Comparison of ENCODE assay signal across 18 cellular contexts in the genomic region with DNA sequence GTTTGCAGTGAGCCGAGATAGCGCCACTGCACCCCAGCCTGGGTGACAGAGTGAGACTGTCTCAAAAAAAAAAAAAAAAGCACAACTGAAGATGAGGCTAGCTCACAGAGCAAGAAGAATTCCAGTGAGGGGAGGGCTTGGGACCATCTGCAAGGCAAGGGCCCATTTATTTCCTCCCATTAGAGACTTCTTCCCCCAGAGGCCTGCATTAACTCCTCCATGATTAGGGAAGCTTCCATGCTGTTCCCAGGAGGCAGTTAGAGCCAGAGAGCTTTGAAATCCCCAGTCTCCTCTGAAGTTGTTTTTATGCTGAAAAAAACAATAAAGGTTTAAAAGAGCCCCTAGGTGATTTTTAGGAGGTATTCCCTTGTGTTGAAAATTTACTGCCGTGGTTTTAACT. TPM values are rescaled to one million over a fixed set of nuclear protein-coding genes. Genes with fewer than 3 reads are reported as not detected.
DNase-seq lines count a peak whose midpoint lies in the region; ATAC-seq and TF ChIP-seq lines count a peak whose summit lies in the region.
"Had no signal": no experiment of that assay in that cellular context is flagged by ENCODE, and none has a peak within 500 bp of the region (broad histone marks: within the 10 kb centered on the region; RNA-seq: fewer than 3 reads in every experiment).

No MANE protein-coding gene starts in this region.

- no peaks in the 10 kb centered on the region for H3K79me1 ChIP-seq in mesendoderm (ENCODE audit: low read length)

- no peak for TF ChIP-seq CTCF in WTC11 (IDR thresholded peaks at IDR 0.05)
- no peak for TF ChIP-seq CTCF in adrenal gland (IDR thresholded peaks at IDR 0.05)

- no peak overlapping the region for H3K23ac ChIP-seq in mesendoderm (ENCODE audit: low read length)

- peaks cover 41% of the 10 kb centered on the region for H3K27me3 Mint-ChIP-seq in WTC11 (ENCODE audit: low read depth)
- H3K27me3 Mint-ChIP-seq: CD4-positive, alpha-beta memory T cell had no signal

- intact Hi-C loops in adrenal gland (cut with DNase I) = no loop called here

- H3K56ac ChIP-seq in mesendoderm (ENCODE audit: low read length) = no peak overlapping the region

- no peaks in the 10 kb centered on the region for H3K79me2 ChIP-seq in mesendoderm (ENCODE audit: control insufficient read depth, insufficient read depth, low read length)

- H3K27ac ChIP-seq in mesendoderm (ENCODE audit: low read depth, low read length) (no peak overlapping the region), adrenal gland (no peak overlapping the region)
- H3K27ac ChIP-seq: BLaER1, HL-60 had no signal

- H3K27ac Mint-ChIP-seq in WTC11 = no peak overlapping the region
- H3K27ac Mint-ChIP-seq: CD14-positive monocyte; CD4-positive, alpha-beta memory T cell; HFFc6 had no signal

- no peak for TF ChIP-seq POLR2A in adrenal gland (IDR thresholded peaks at IDR 0.05)

- no peak overlapping the region for H3K4me2 ChIP-seq in mesendoderm (ENCODE audit: low read length)
- H3K4me2 ChIP-seq: BLaER1 had no signal

- no peak overlapping the region for H3K4me3 Mint-ChIP-seq in WTC11
- H3K4me3 Mint-ChIP-seq: CD14-positive monocyte; CD4-positive, alpha-beta memory T cell; HFFc6 had no signal

- H3K9me3 Mint-ChIP-seq in WTC11 = no peaks in the 10 kb centered on the region
- H3K9me3 Mint-ChIP-seq: CD4-positive, alpha-beta memory T cell; HFFc6 had no signal

- in situ Hi-C loops in HAP-1 (cut with MboI; ENCODE audit: low sequenced_read_pairs) = no loop called here

- no peak overlapping the region for H4K5ac ChIP-seq in mesendoderm (ENCODE audit: low read length)

- H3K36me3 ChIP-seq in HAP-1 (replicated peaks) (peaks cover 9% of the 10 kb centered on the region), mesendoderm (ENCODE audit: control insufficient read depth, insufficient read depth, low read length) (no peaks in the 10 kb centered on the region), adrenal gland (replicated peaks in 1 of 2) (no peaks in the 10 kb centered on the region)

- peak; percentile 71 for ATAC-seq in WTC11
- ATAC-seq in GM21526 (IDR thresholded peaks at IDR 0.05; ENCODE audit: low FRiP score, unreplicated experiment) = no peak
- ATAC-seq: HCT116 had no signal

- no peak overlapping the region for H2BK120ac ChIP-seq in mesendoderm (ENCODE audit: low read depth, low read length)

- H3K4me1 ChIP-seq in HAP-1 (peaks cover 19% of the 10 kb centered on the region), mesendoderm (ENCODE audit: control insufficient read depth, low read depth, low read length) (no peaks in the 10 kb centered on the region), adrenal gland (replicated peaks in 1 of 2) (no peaks in the 10 kb centered on the region)

- H3K4me1 Mint-ChIP-seq in WTC11 = peaks cover 11% of the 10 kb centered on the region
- H3K4me1 Mint-ChIP-seq: CD14-positive monocyte; CD4-positive, alpha-beta memory T cell had no signal

- peaks cover 11% of the 10 kb centered on the region for H3K36me3 Mint-ChIP-seq in WTC11

- H2BK15ac ChIP-seq in mesendoderm (replicated peaks; ENCODE audit: low read depth) = no peak overlapping the region

- H3K27me3 ChIP-seq in HAP-1 (ENCODE audit: low read depth) (no peaks in the 10 kb centered on the region), mesendoderm (ENCODE audit: insufficient read depth, low read length, poor library complexity) (no peaks in the 10 kb centered on the region), adrenal gland (no peaks in the 10 kb centered on the region)
- H3K27me3 ChIP-seq: BLaER1 had no signal

- H3K18ac ChIP-seq in mesendoderm (ENCODE audit: low read length) = no peak overlapping the region

- no peaks in the 10 kb centered on the region for H3K9me3 ChIP-seq in HAP-1
- no peaks in the 10 kb centered on the region for H3K9me3 ChIP-seq in adrenal gland (replicated peaks in 1 of 3)
- H3K9me3 ChIP-seq: BLaER1 had no signal

- no peak overlapping the region for H4K8ac ChIP-seq in mesendoderm (ENCODE audit: low read depth, low read length)

- H3K9ac ChIP-seq in mesendoderm (ENCODE audit: low read length) = no peak overlapping the region
- H3K9ac ChIP-seq: BLaER1 had no signal

- POLR2A ChIA-PET in WTC11 (lab: Charles Lee) = interaction anchor here (1.6 kb wide), 1 partner anchor 188 kb away, joined by 3 read pairs; no protein-coding TSS in a partner anchor

- H3K4me3 ChIP-seq in HAP-1 (no peak overlapping the region), mesendoderm (ENCODE audit: low read length) (no peak overlapping the region), adrenal gland (no peak overlapping the region)
- H3K4me3 ChIP-seq: BLaER1 had no signal

- WGBS in mesendoderm (ENCODE audit: extremely low coverage, insufficient coverage, low lambda C conversion rate) = no CpG with 5 or more reads among the region's 3 CpGs
- WGBS in adrenal gland, 4 donors = 94 to 99% (median 97%) methylated on average over 3 of the region's 3 CpGs

- H3K4ac ChIP-seq in mesendoderm (ENCODE audit: low read depth, low read length) = no peak overlapping the region

- DNase-seq in ELF-1 (ENCODE audit: low read depth, low spot score) = peak; percentile 66
- DNase-seq in HAP-1 (ENCODE audit: low spot score in 2 of 2) = peak; percentile 30 to 44
- no peak for DNase-seq in WTC11 (ENCODE audit: low spot score)
- DNase-seq in mesendoderm = peak; percentile 22
- DNase-seq in stimulated activated CD4-positive, alpha-beta T cell treated with anti-CD3 and anti-CD28 coated beads, Interleukin-4, amount 100 ng/mL, for 1 hour = no peak
- no peak for DNase-seq in adrenal gland
- no peak for DNase-seq in epidermal melanocyte (ENCODE audit: insufficient read length, low spot score)
- DNase-seq: 8988T; CD4-positive, alpha-beta memory T cell; DMS153; DMS79; GF-D8; HFFc6 had no signal

- no peak overlapping the region for H2BK5ac ChIP-seq in mesendoderm (ENCODE audit: low read length)

- H2AK5ac ChIP-seq in mesendoderm (ENCODE audit: low read length) = no peak overlapping the region

- CTCF ChIA-PET in WTC11 (lab: Charles Lee) = interaction anchor here (0.6 to 1.8 kb wide), 3 partner anchors 54 to 218 kb away, joined by 3 to 8 read pairs (median 4); partner anchors contain the start of gene ADCY5

TF ChIP-seq in WTC11, 78 proteins besides CTCF, POLR2A, EP300 and RAD21:
- TF ChIP-seq ELF4 (CRISPR knock-in tag; IDR thresholded peaks at IDR 0.05; ENCODE audit: low read depth) (0 out of 2 replicates have a peak, but pooled peaks have one; percentile 39), SOX15 (CRISPR knock-in tag; IDR thresholded peaks at IDR 0.05) (no peak)

RNA-seq across cellular contexts. Expression of gene ADCY5, which starts 54.3 kb away (rescaled TPM):
- total RNA-seq in WTC11 (2021) = 23.5 to 28.6 TPM (median 26.8 TPM) in 3 replicates
- 2.2 TPM for polyA plus RNA-seq in mesendoderm (2013, experiment 1 of 2)
- 2.3 TPM for polyA plus RNA-seq in mesendoderm (2013, experiment 2 of 2)
- total RNA-seq in adrenal gland = 10 to 100 TPM in 1 of 8 donors, 1 to 10 TPM in 7; 2.8 to 12.4 (median 5.0) TPM
- 1 to 10 TPM; 1.6 to 5.4 (median 4.1) TPM for polyA plus RNA-seq in adrenal gland
- total RNA-seq: CD4-positive, alpha-beta memory T cell had no signal
- polyA plus RNA-seq: CD14-positive monocyte had no signal

Comparison
In these comparisons a context has a peak if more than half of its experiments do, and no peak if none do; other contexts are left out.
1. DNase-seq: peak in ELF-1 (single experiment), HAP-1 (2 of 2) and mesendoderm (single experiment); none in WTC11 (single experiment), stimulated activated CD4-positive, alpha-beta T cell treated with anti-CD3 and anti-CD28 coated beads, Interleukin-4, amount 100 ng/mL, for 1 hour (single experiment), adrenal gland (0 of 7) and epidermal melanocyte (single experiment).